Comparison of ENCODE assay signal across 29 cellular contexts in the genomic region with DNA sequence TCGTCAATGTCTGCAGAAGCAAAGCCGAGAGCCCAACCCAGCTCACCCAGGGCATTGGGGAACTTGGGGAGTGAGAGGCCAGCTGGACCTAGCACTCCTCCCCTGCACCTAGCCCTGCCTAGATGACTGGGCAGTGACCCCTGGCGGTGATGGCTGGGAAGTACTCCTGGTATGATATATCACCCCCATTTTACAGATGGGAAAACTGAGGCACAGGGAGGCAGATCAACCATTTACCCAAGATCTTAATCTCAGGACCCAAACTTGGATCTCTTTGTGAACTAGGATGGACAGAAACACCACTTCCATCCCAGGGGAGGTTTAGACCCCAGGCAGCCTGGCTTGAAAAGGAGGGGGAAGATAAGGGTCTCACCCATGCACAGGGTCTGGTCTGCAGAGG. TPM values are rescaled to one million over a fixed set of nuclear protein-coding genes. Genes with fewer than 3 reads are reported as not detected.
DNase-seq lines count a peak whose midpoint lies in the region; TF ChIP-seq lines count a peak whose summit lies in the region.
"Had no signal": no experiment of that assay in that cellular context is flagged by ENCODE, and none has a peak within 500 bp of the region (broad histone marks: within the 10 kb centered on the region; RNA-seq: fewer than 3 reads in every experiment).

No MANE protein-coding gene starts in this region.

- H3K4me3 Mint-ChIP-seq in endodermal cell: no peak overlapping the region
- H3K4me3 Mint-ChIP-seq in neural progenitor cell: no peak overlapping the region
- no peak overlapping the region for H3K4me3 Mint-ChIP-seq in activated T-cell treated with anti-CD3 and anti-CD28 coated beads, Interleukin-2, amount 50 U/mL, for 24 hours
- H3K4me3 Mint-ChIP-seq: activated CD4-positive, alpha-beta T cell treated with anti-CD3 and anti-CD28 coated beads for 36 hours; activated CD8-positive, alpha-beta memory T cell treated with anti-CD3 and anti-CD28 coated beads, Interleukin-2, amount 10 ng/mL, durations not matched to agents 7 days and 5 days; activated naive CD8-positive, alpha-beta T cell treated with anti-CD3 and anti-CD28 coated beads, Interleukin-2, amount 10 ng/mL, durations not matched to agents 7 days and 5 days; nephron had no signal

- no peak overlapping the region for H3K27ac ChIP-seq in OCI-LY3 (ENCODE audit: low read length)
- H3K27ac ChIP-seq in endodermal cell (ENCODE audit: low read depth, low read length): no peak overlapping the region
- no peak overlapping the region for H3K27ac ChIP-seq in neural progenitor cell
- H3K27ac ChIP-seq: C4-2B, left lung, parathyroid adenoma, SJCRH30 had no signal

- intact Hi-C loops in cardiac septum (cut with DNase I): no loop called here

- peaks cover 43% of the 10 kb centered on the region for H3K9me3 Mint-ChIP-seq in endodermal cell
- H3K9me3 Mint-ChIP-seq in neural progenitor cell: peaks cover 27% of the 10 kb centered on the region
- H3K9me3 Mint-ChIP-seq in activated T-cell treated with anti-CD3 and anti-CD28 coated beads, Interleukin-2, amount 50 U/mL, for 24 hours: peaks cover 12% of the 10 kb centered on the region

- WGBS in endodermal cell (ENCODE audit: insufficient coverage in 1 of 2, insufficient read length in 1 of 2), 2 experiments: 80 to 95% methylated on average over 1 to 3 of the region's 3 CpGs

- H2AFZ ChIP-seq in OCI-LY3 (ENCODE audit: low read depth, low read length): no peak overlapping the region
- no peak overlapping the region for H2AFZ ChIP-seq in neural progenitor cell (replicated peaks)
- H2AFZ ChIP-seq: parathyroid adenoma had no signal

- H3K27me3 Mint-ChIP-seq in endodermal cell (ENCODE audit: insufficient read depth): no peaks in the 10 kb centered on the region
- peaks cover 2% of the 10 kb centered on the region for H3K27me3 Mint-ChIP-seq in neural progenitor cell (ENCODE audit: insufficient read depth, low read depth)
- H3K27me3 Mint-ChIP-seq in activated T-cell treated with anti-CD3 and anti-CD28 coated beads, Interleukin-2, amount 50 U/mL, for 24 hours: peaks cover 11% of the 10 kb centered on the region
- H3K27me3 Mint-ChIP-seq: activated naive CD8-positive, alpha-beta T cell treated with anti-CD3 and anti-CD28 coated beads, Interleukin-2, amount 10 ng/mL, durations not matched to agents 7 days and 5 days had no signal

- DNase-seq in BE2C (no peak), GM13976 (ENCODE audit: low spot score) (no peak), endodermal cell (peak; percentile 29), cardiac septum (ENCODE audit: low spot score) (no peak), neural progenitor cell (ENCODE audit: low spot score) (no peak), retina (no peak)
- no peak for DNase-seq in activated T-cell treated with anti-CD3 and anti-CD28 coated beads, Interleukin-2, amount 50 U/mL, for 24 hours
- DNase-seq: activated CD4-positive, alpha-beta T cell treated with anti-CD3 and anti-CD28 coated beads for 36 hours; activated CD8-positive, alpha-beta memory T cell treated with anti-CD3 and anti-CD28 coated beads, Interleukin-2, amount 10 ng/mL, durations not matched to agents 7 days and 5 days; activated naive CD8-positive, alpha-beta T cell treated with anti-CD3 and anti-CD28 coated beads, Interleukin-2, amount 10 ng/mL, durations not matched to agents 7 days and 5 days; hippocampal formation; Karpas-422; NCI-H1105 treated with DMSO at 0.1 percent for 48 hours; NCI-H2029 treated with DMSO at 0.1 percent for 48 hours; NCI-H345; NCI-H774; SJCRH30; substantia nigra; T-helper 1 cell had no signal

- H4K20me1 ChIP-seq in OCI-LY3 (ENCODE audit: insufficient read depth, low read length) (no peaks in the 10 kb centered on the region), neural progenitor cell (ENCODE audit: low read depth) (no peaks in the 10 kb centered on the region)

- no peaks in the 10 kb centered on the region for H3K79me2 ChIP-seq in OCI-LY3 (ENCODE audit: low read length)
- H3K79me2 ChIP-seq in neural progenitor cell (ENCODE audit: low read depth): no peaks in the 10 kb centered on the region
- H3K79me2 ChIP-seq: parathyroid adenoma had no signal

- TF ChIP-seq CTCF in BE2C (IDR thresholded peaks at IDR 0.05; ENCODE audit: low read depth, low read length): peak; percentile 24; the same call in 1 of the 2 replicates
- peak; percentile 7 for TF ChIP-seq CTCF in GM13976 (IDR thresholded peaks at IDR 0.05; ENCODE audit: borderline replicate concordance, control extremely low read depth, extremely low read depth, insufficient read depth, missing control alignments)
- TF ChIP-seq CTCF in OCI-LY3 (IDR thresholded peaks at IDR 0.05; ENCODE audit: low read depth, low read length): peak; percentile 28
- TF ChIP-seq CTCF in endodermal cell (conservative IDR thresholded peaks at IDR 0.05): peak; percentile 26
- TF ChIP-seq CTCF in neural progenitor cell (IDR thresholded peaks at IDR 0.05): no peak

- in situ Hi-C loops in GM13976 (cut with MboI; ENCODE audit: low sequenced_read_pairs, unreplicated experiment): no loop called here

- no peaks in the 10 kb centered on the region for H3K4me1 Mint-ChIP-seq in endodermal cell
- no peaks in the 10 kb centered on the region for H3K4me1 Mint-ChIP-seq in neural progenitor cell
- no peaks in the 10 kb centered on the region for H3K4me1 Mint-ChIP-seq in activated T-cell treated with anti-CD3 and anti-CD28 coated beads, Interleukin-2, amount 50 U/mL, for 24 hours (ENCODE audit: low read depth)
- H3K4me1 Mint-ChIP-seq: activated CD4-positive, alpha-beta T cell treated with anti-CD3 and anti-CD28 coated beads for 36 hours; activated CD8-positive, alpha-beta memory T cell treated with anti-CD3 and anti-CD28 coated beads, Interleukin-2, amount 10 ng/mL, durations not matched to agents 7 days and 5 days; activated naive CD8-positive, alpha-beta T cell treated with anti-CD3 and anti-CD28 coated beads, Interleukin-2, amount 10 ng/mL, durations not matched to agents 7 days and 5 days; nephron had no signal

- H3K9me3 ChIP-seq in BE2C: peaks cover 5% of the 10 kb centered on the region; the same call in 1 of the 2 replicates
- H3K9me3 ChIP-seq in OCI-LY3 (ENCODE audit: insufficient read depth, low read length): peaks cover 26% of the 10 kb centered on the region
- peaks cover 52% of the 10 kb centered on the region for H3K9me3 ChIP-seq in endodermal cell (ENCODE audit: control insufficient read depth, low read length)
- H3K9me3 ChIP-seq in neural progenitor cell (ENCODE audit: low read depth): peaks cover 14% of the 10 kb centered on the region
- H3K9me3 ChIP-seq: SJCRH30 had no signal

- H3K27me3 ChIP-seq in BE2C (no peaks in the 10 kb centered on the region), OCI-LY3 (ENCODE audit: low read depth, low read length) (peaks cover 5% of the 10 kb centered on the region; the same call in 1 of the 2 replicates), endodermal cell (ENCODE audit: control insufficient read depth, insufficient read depth, low read length, poor library complexity, severe bottlenecking) (no peaks in the 10 kb centered on the region), neural progenitor cell (no peaks in the 10 kb centered on the region)
- H3K27me3 ChIP-seq: left lung, SJCRH30 had no signal

- H3F3A ChIP-seq in neural progenitor cell (ENCODE audit: low read depth): no peaks in the 10 kb centered on the region

- H3K9ac ChIP-seq in OCI-LY3 (ENCODE audit: low read length) (no peak overlapping the region), endodermal cell (ENCODE audit: extremely low read depth, low read length, poor library complexity, severe bottlenecking) (no peak overlapping the region), neural progenitor cell (no peak overlapping the region)
- H3K9ac ChIP-seq: parathyroid adenoma had no signal

- H3K4me2 ChIP-seq in OCI-LY3 (ENCODE audit: low read length): no peak overlapping the region
- H3K4me2 ChIP-seq in neural progenitor cell: no peak overlapping the region

- H3K36me3 ChIP-seq in BE2C (no peaks in the 10 kb centered on the region), OCI-LY3 (replicated peaks; ENCODE audit: low read depth, low read length) (no peaks in the 10 kb centered on the region), endodermal cell (ENCODE audit: control insufficient read depth, insufficient read depth, low read length) (peaks cover 74% of the 10 kb centered on the region), neural progenitor cell (peaks cover 22% of the 10 kb centered on the region)
- H3K36me3 ChIP-seq: HAP-1, left lung, SJCRH30 had no signal

- no peak overlapping the region for H3K27ac Mint-ChIP-seq in endodermal cell
- H3K27ac Mint-ChIP-seq in neural progenitor cell: no peak overlapping the region
- H3K27ac Mint-ChIP-seq in activated T-cell treated with anti-CD3 and anti-CD28 coated beads, Interleukin-2, amount 50 U/mL, for 24 hours: no peak overlapping the region
- H3K27ac Mint-ChIP-seq: activated CD4-positive, alpha-beta T cell treated with anti-CD3 and anti-CD28 coated beads for 36 hours; activated CD8-positive, alpha-beta memory T cell treated with anti-CD3 and anti-CD28 coated beads, Interleukin-2, amount 10 ng/mL, durations not matched to agents 7 days and 5 days; activated naive CD8-positive, alpha-beta T cell treated with anti-CD3 and anti-CD28 coated beads, Interleukin-2, amount 10 ng/mL, durations not matched to agents 7 days and 5 days; nephron had no signal

- no peaks in the 10 kb centered on the region for H3K4me1 ChIP-seq in BE2C
- H3K4me1 ChIP-seq in OCI-LY3 (ENCODE audit: low read length): no peaks in the 10 kb centered on the region
- no peaks in the 10 kb centered on the region for H3K4me1 ChIP-seq in endodermal cell (ENCODE audit: control insufficient read depth, insufficient read depth, low read length)
- no peaks in the 10 kb centered on the region for H3K4me1 ChIP-seq in neural progenitor cell
- H3K4me1 ChIP-seq: HAP-1, left lung, parathyroid adenoma, SJCRH30 had no signal

- H3K4me3 ChIP-seq in BE2C (ENCODE audit: low read depth, low read length): no peak overlapping the region
- no peak overlapping the region for H3K4me3 ChIP-seq in OCI-LY3 (ENCODE audit: low read length)
- peak overlapping the region; percentile 70 for H3K4me3 ChIP-seq in endodermal cell (ENCODE audit: low read length)
- H3K4me3 ChIP-seq in neural progenitor cell: no peak overlapping the region
- H3K4me3 ChIP-seq: HAP-1, left lung, SJCRH30 had no signal

- H3K36me3 Mint-ChIP-seq in endodermal cell (ENCODE audit: low read depth) (peaks cover 78% of the 10 kb centered on the region), neural progenitor cell (peaks cover 48% of the 10 kb centered on the region)
- no peaks in the 10 kb centered on the region for H3K36me3 Mint-ChIP-seq in activated T-cell treated with anti-CD3 and anti-CD28 coated beads, Interleukin-2, amount 50 U/mL, for 24 hours (ENCODE audit: low read depth)
- H3K36me3 Mint-ChIP-seq: activated CD8-positive, alpha-beta memory T cell treated with anti-CD3 and anti-CD28 coated beads, Interleukin-2, amount 10 ng/mL, durations not matched to agents 7 days and 5 days; activated naive CD8-positive, alpha-beta T cell treated with anti-CD3 and anti-CD28 coated beads, Interleukin-2, amount 10 ng/mL, durations not matched to agents 7 days and 5 days had no signal

RNA-seq across cellular contexts. Expression of a gene that starts 43.5 kb away (rescaled TPM):
- not detected for polyA plus RNA-seq in BE2C (2012; ENCODE audit: insufficient read depth, insufficient read length, low read depth)
- not detected for total RNA-seq in endodermal cell
- 0.50 TPM for polyA plus RNA-seq in endodermal cell (2013, experiment 1 of 2)
- 0.54 TPM for polyA plus RNA-seq in endodermal cell (2013, experiment 2 of 2)
- not detected for total RNA-seq in cardiac septum
- 1.2 TPM in 1 of 2 replicates, not detected in the other for total RNA-seq in neural progenitor cell (ENCODE audit: low replicate concordance)
- total RNA-seq: activated CD8-positive, alpha-beta memory T cell treated with anti-CD3 and anti-CD28 coated beads, Interleukin-2, amount 10 ng/mL, durations not matched to agents 7 days and 5 days; chondrocyte; esophagus mucosa; left lung; mononuclear cell; SJCRH30; ureter had no signal

RNA-seq across cellular contexts. Expression of a gene that starts 53.3 kb away (rescaled TPM):
- not detected for polyA plus RNA-seq in BE2C (2012; ENCODE audit: insufficient read depth, insufficient read length, low read depth)
- total RNA-seq in endodermal cell: 100 to 1,000 TPM; 105 to 143 TPM
- polyA plus RNA-seq in endodermal cell (2013, experiment 1 of 2): 19.4 TPM
- polyA plus RNA-seq in endodermal cell (2013, experiment 2 of 2): 21.4 TPM
- not detected for total RNA-seq in cardiac septum
- 23.0 and 33.0 TPM in 2 replicates for total RNA-seq in neural progenitor cell (ENCODE audit: low replicate concordance)
- total RNA-seq: activated CD4-positive, alpha-beta T cell treated with anti-CD3 and anti-CD28 coated beads for 36 hours; mononuclear cell; ureter had no signal

Comparison
In these comparisons a context has a peak if more than half of its experiments do, and no peak if none do; other contexts are left out.
1. RNA of a gene that starts 53.3 kb away (total RNA-seq): 105 to 143 TPM in endodermal cell and 23.0 to 33.0 TPM in neural progenitor cell; not detected in cardiac septum (single experiment); every median in the first group is over 10 times any median in the second.